8 cellular contexts compared by ENCODE assay signal in genomic region chr15:70097337-70098169, GRCh38. TPM values are rescaled to one million over a fixed set of nuclear protein-coding genes. Genes with fewer than 3 reads are reported as not detected.
DNase-seq lines count a peak whose midpoint lies in the region; ATAC-seq and TF ChIP-seq lines count a peak whose summit lies in the region.

TSS of gene TLE3 (minus strand) at chr15:70097917. CDS start at chr15:70096798, 1,119 bp downstream.

- peaks cover 28% of the 10 kb centered on the region in 2 donors for H3K36me3 Mint-ChIP-seq in CD14-positive monocyte

- H3K27me3 Mint-ChIP-seq in CD14-positive monocyte (ENCODE audit: low read depth in 3 of 3), result peaks cover 21 to 42% (median 31%) of the 10 kb centered on the region in 3 donors

- peak within 1 kb of the TSS; percentile 98 to 99 for H3K4me3 Mint-ChIP-seq in CD14-positive monocyte

- peaks cover 54% of the 10 kb centered on the region for H3K4me1 Mint-ChIP-seq in CD14-positive monocyte

- H3K4me1 ChIP-seq in liver (ENCODE audit: control insufficient read depth in 4 of 4, insufficient read depth in 4 of 4, low read length in 3 of 4), result peaks cover 20 to 62% (median 46%) of the 10 kb centered on the region in 4 donors

- peak within 1 kb of the TSS; percentile 96 to 99 (median 98) for H3K27ac Mint-ChIP-seq in CD14-positive monocyte

- peak; percentile 46 for ATAC-seq in GM19372 (IDR thresholded peaks at IDR 0.05; ENCODE audit: low read depth, unreplicated experiment)
- ATAC-seq in HG03565 (IDR thresholded peaks at IDR 0.05; ENCODE audit: unreplicated experiment), result peak; percentile 50

- no peaks in the 10 kb centered on the region for H3K36me3 ChIP-seq in liver (ENCODE audit: control insufficient read depth in 4 of 4, insufficient read depth in 3 of 4, low read depth in 1 of 4, low read length in 3 of 4)

- peak; percentile 37 for TF ChIP-seq CTCF in CD14-positive monocyte (IDR thresholded peaks at IDR 0.05)
- TF ChIP-seq CTCF in liver (IDR thresholded peaks at IDR 0.05; ENCODE audit: low read depth, low read length, missing input control), result peak; percentile 43

- TF ChIP-seq RAD21 in liver (IDR thresholded peaks at IDR 0.05), result peak; percentile 65 to 74

- peak within 1 kb of the TSS; percentile 85 to 90 (median 85) for H3K4me3 ChIP-seq in liver (ENCODE audit: low read depth in 1 of 3, low read length in 3 of 3)

- no peaks in the 10 kb centered on the region for H3K9me3 ChIP-seq in liver (ENCODE audit: control insufficient read depth in 4 of 4, low read length in 3 of 4)

- peaks cover 0 to 9% (median 0%) of the 10 kb centered on the region in 7 donors for H3K9me3 Mint-ChIP-seq in CD14-positive monocyte

- H3K27me3 ChIP-seq in liver (ENCODE audit: control insufficient read depth in 4 of 4, insufficient read depth in 4 of 4, low read length in 3 of 4), result no peaks in the 10 kb centered on the region

- H3K9ac ChIP-seq in liver (ENCODE audit: low read depth in 1 of 2, low read length in 2 of 2), result peak within 1 kb of the TSS; percentile 82 to 92

- DNase-seq in CD14-positive monocyte (ENCODE audit: low spot score), result peak; percentile 98
- DNase-seq in NCI-H774 (lab: John Stamatoyannopoulos, UW), result peak; percentile 96
- peak; percentile 96 to 97 for DNase-seq in activated CD4-positive, alpha-beta T cell treated with anti-CD3 and anti-CD28 coated beads, Interleukin-2, amount 50 U/mL, for 48 hours
- DNase-seq in dermis microvascular lymphatic vessel endothelial cell (ENCODE audit: low read depth in 2 of 2), result peak; percentile 95 to 99
- DNase-seq in stimulated activated CD4-positive, alpha-beta T cell treated with anti-CD3 and anti-CD28 coated beads, Interleukin-4, amount 100 ng/mL, for 4 hours, result peak; percentile 96 to 97

- intact Hi-C loops in CD14-positive monocyte (cut with micrococcal nuclease), result loop anchor here (1.0 to 10.0 kb wide), 8 partner anchors 15 to 623 kb away; no protein-coding TSS in a partner anchor

- WGBS in liver, result under 1% methylated on average over 76 of the region's 76 CpGs

- H3K27ac ChIP-seq in liver (ENCODE audit: low read depth in 1 of 2, low read length in 2 of 2), result peak within 1 kb of the TSS; percentile 96 to 98

TF ChIP-seq in liver, 16 proteins besides CTCF, POLR2A, EP300 and RAD21:
- peak; percentile 89 for TF ChIP-seq REST (IDR thresholded peaks at IDR 0.05)
- TF ChIP-seq YY1 (IDR thresholded peaks at IDR 0.05), result peak; percentile 85
- TF ChIP-seq SP1 (IDR thresholded peaks at IDR 0.05), result peak; percentile 83
- peak; percentile 61 for TF ChIP-seq TAF1 (conservative IDR thresholded peaks at IDR 0.05)
- TF ChIP-seq MAX (IDR thresholded peaks at IDR 0.05), result peak; percentile 88
- peak; percentile 79 for TF ChIP-seq FOXA1 (IDR thresholded peaks at IDR 0.05)
- peak; percentile 41 to 49 for TF ChIP-seq HNF4A (conservative IDR thresholded peaks at IDR 0.05)
- TF ChIP-seq NR2F2 (IDR thresholded peaks at IDR 0.05), result peak; percentile 6
- TF ChIP-seq ATF3 (IDR thresholded peaks at IDR 0.05), result no peak
- TF ChIP-seq FOXA2 (IDR thresholded peaks at IDR 0.05), result peak; percentile 45
- TF ChIP-seq, protein P1, sequence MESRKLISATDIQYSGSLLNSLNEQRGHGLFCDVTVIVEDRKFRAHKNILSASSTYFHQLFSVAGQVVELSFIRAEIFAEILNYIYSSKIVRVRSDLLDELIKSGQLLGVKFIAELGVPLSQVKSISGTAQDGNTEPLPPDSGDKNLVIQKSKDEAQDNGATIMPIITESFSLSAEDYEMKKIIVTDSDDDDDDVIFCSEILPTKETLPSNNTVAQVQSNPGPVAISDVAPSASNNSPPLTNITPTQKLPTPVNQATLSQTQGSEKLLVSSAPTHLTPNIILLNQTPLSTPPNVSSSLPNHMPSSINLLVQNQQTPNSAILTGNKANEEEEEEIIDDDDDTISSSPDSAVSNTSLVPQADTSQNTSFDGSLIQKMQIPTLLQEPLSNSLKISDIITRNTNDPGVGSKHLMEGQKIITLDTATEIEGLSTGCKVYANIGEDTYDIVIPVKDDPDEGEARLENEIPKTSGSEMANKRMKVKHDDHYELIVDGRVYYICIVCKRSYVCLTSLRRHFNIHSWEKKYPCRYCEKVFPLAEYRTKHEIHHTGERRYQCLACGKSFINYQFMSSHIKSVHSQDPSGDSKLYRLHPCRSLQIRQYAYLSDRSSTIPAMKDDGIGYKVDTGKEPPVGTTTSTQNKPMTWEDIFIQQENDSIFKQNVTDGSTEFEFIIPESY (IDR thresholded peaks at IDR 0.05), result peak; percentile 97
- no peak for TF ChIP-seq HNF4G (IDR thresholded peaks at IDR 0.05)
- TF ChIP-seq GABPA (IDR thresholded peaks at IDR 0.05 in 1 of 2, conservative IDR thresholded peaks at IDR 0.05 in 1 of 2), result no peak
- TF ChIP-seq JUND (IDR thresholded peaks at IDR 0.05), result peak in 1 of 2 donors; percentile 44
- peak; percentile 17 to 57 for TF ChIP-seq RXRA (IDR thresholded peaks at IDR 0.05)
- peak in 1 of 2 donors; percentile 25 for TF ChIP-seq EGR1 (IDR thresholded peaks at IDR 0.05; ENCODE audit: low read depth in 2 of 2)

RNA-seq across cellular contexts. Expression of gene TLE3, which starts in this region (rescaled TPM):
- 10 to 100 TPM; 12.8 to 23.6 TPM for polyA plus RNA-seq in CD14-positive monocyte
- 11.4 and 23.4 TPM in 2 replicates for total RNA-seq in dermis microvascular lymphatic vessel endothelial cell
- 10 to 100 TPM in 1 of 2 donors, 1 to 10 TPM in 1; 8.5 to 13.7 TPM for total RNA-seq in liver
- 1 to 10 TPM; 1.2 to 8.5 TPM for polyA plus RNA-seq in liver

Comparison
In these comparisons a context has a peak if more than half of its experiments do, and no peak if none do; other contexts are left out.
1. Peak in every context shown above with its lines: DNase-seq, ATAC-seq, H3K4me3 ChIP-seq and H3K27ac ChIP-seq.